ENCODE assay signal across 17 cellular contexts in the genomic region with DNA sequence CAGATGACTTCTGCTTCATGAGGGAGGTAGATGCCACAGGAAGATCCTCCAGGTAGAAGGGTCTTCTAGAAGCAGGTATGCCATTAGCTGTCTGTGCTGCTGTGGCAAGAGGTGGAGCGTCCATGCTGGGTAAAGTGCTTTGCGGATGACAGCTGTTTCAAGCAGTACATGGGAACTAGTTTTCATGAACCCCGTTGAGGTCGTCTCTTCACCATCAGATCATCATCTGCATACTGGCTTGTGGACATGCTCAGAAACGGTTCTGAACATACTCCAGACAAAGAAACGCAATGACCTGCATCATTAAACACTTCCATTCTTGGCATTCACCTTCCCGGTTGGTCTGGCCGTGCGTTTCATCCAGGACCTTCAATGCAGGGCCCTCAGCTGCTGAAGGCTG.
DNase-seq lines count a peak whose midpoint lies in the region; ATAC-seq and TF ChIP-seq lines count a peak whose summit lies in the region.
"Had no signal": no experiment of that assay in that cellular context is flagged by ENCODE, and none has a peak within 500 bp of the region (broad histone marks: within the 10 kb centered on the region; RNA-seq: fewer than 3 reads in every experiment).

No MANE protein-coding gene starts in this region.

- H3K9me3 Mint-ChIP-seq in natural killer cell: no peaks in the 10 kb centered on the region
- H3K9me3 Mint-ChIP-seq in natural killer cell treated with Interleukin-12 subunit alpha and Interleukin-12 subunit beta and Interleukin-15 and Interleukin-18, amount 100 ng/mL, for 72 hours: no peaks in the 10 kb centered on the region

- H3K4me1 ChIP-seq in A673 (ENCODE audit: insufficient read depth, low read length, poor library complexity, severe bottlenecking): no peaks in the 10 kb centered on the region
- H3K4me1 ChIP-seq: A549, Peyer's patch had no signal

- CTCF ChIA-PET in A673 (lab: Charles Lee): no interaction called here

- no peaks in the 10 kb centered on the region for H3K27me3 ChIP-seq in A673 (replicated peaks; ENCODE audit: insufficient read depth, low read depth, low read length, poor library complexity)
- H3K27me3 ChIP-seq: Peyer's patch had no signal

- TF ChIP-seq CTCF in natural killer cell (IDR thresholded peaks at IDR 0.05) (no peak), A673 (conservative IDR thresholded peaks at IDR 0.05; ENCODE audit: low read depth, low read length) (no peak)

- H3K4me1 Mint-ChIP-seq in natural killer cell: no peaks in the 10 kb centered on the region
- no peaks in the 10 kb centered on the region for H3K4me1 Mint-ChIP-seq in natural killer cell treated with Interleukin-12 subunit alpha and Interleukin-12 subunit beta and Interleukin-15 and Interleukin-18, amount 100 ng/mL, for 72 hours (ENCODE audit: low read depth in 2 of 2)
- H3K4me1 Mint-ChIP-seq: CD4-positive, CD25-positive, alpha-beta regulatory T cell; IgD-negative memory B cell had no signal

- intact Hi-C loops in natural killer cell (cut with micrococcal nuclease) (no loop called here), A673 (cut with micrococcal nuclease; ENCODE audit: unreplicated experiment) (no loop called here)

- ATAC-seq in natural killer cell (no peak), HG03045 (IDR thresholded peaks at IDR 0.05; ENCODE audit: unreplicated experiment) (no peak)
- ATAC-seq in natural killer cell treated with Interleukin-12 subunit alpha and Interleukin-12 subunit beta and Interleukin-15 and Interleukin-18, amount 100 ng/mL, for 72 hours: no peak
- ATAC-seq: A549 had no signal

- no peak overlapping the region for H3K4me3 Mint-ChIP-seq in natural killer cell
- H3K4me3 Mint-ChIP-seq in natural killer cell treated with Interleukin-12 subunit alpha and Interleukin-12 subunit beta and Interleukin-15 and Interleukin-18, amount 100 ng/mL, for 72 hours: no peak overlapping the region
- H3K4me3 Mint-ChIP-seq: CD4-positive, CD25-positive, alpha-beta regulatory T cell had no signal

- H3K36me3 Mint-ChIP-seq in natural killer cell: no peaks in the 10 kb centered on the region
- peaks cover 4% of the 10 kb centered on the region for H3K36me3 Mint-ChIP-seq in natural killer cell treated with Interleukin-12 subunit alpha and Interleukin-12 subunit beta and Interleukin-15 and Interleukin-18, amount 100 ng/mL, for 72 hours
- H3K36me3 Mint-ChIP-seq: CD4-positive, CD25-positive, alpha-beta regulatory T cell; IgD-negative memory B cell had no signal

- no TSS peak for BruUV-seq in A673 (replicated peaks; lab: Mats Ljungman, UMichigan)

- H3K27me3 Mint-ChIP-seq in natural killer cell (ENCODE audit: low read depth in 2 of 2): peaks cover 3 to 11% of the 10 kb centered on the region in 2 donors
- H3K27me3 Mint-ChIP-seq in natural killer cell treated with Interleukin-12 subunit alpha and Interleukin-12 subunit beta and Interleukin-15 and Interleukin-18, amount 100 ng/mL, for 72 hours: peaks cover 3 to 6% of the 10 kb centered on the region in 2 donors
- H3K27me3 Mint-ChIP-seq: CD4-positive, CD25-positive, alpha-beta regulatory T cell had no signal

- no peaks in the 10 kb centered on the region for H3K36me3 ChIP-seq in A673 (ENCODE audit: insufficient read depth, low read length, poor library complexity, severe bottlenecking)
- H3K36me3 ChIP-seq: Peyer's patch had no signal

- H3K27ac Mint-ChIP-seq in natural killer cell: no peak overlapping the region
- no peak overlapping the region for H3K27ac Mint-ChIP-seq in natural killer cell treated with Interleukin-12 subunit alpha and Interleukin-12 subunit beta and Interleukin-15 and Interleukin-18, amount 100 ng/mL, for 72 hours
- H3K27ac Mint-ChIP-seq: CD4-positive, CD25-positive, alpha-beta regulatory T cell; IgD-negative memory B cell had no signal

- peak; percentile 4 for DNase-seq in natural killer cell
- DNase-seq in natural killer cell treated with Interleukin-12 subunit alpha and Interleukin-12 subunit beta and Interleukin-15 and Interleukin-18, amount 100 ng/mL, for 72 hours (ENCODE audit: low spot score): no peak
- peak; percentile 60 for DNase-seq in mesenteric fat pad (ENCODE audit: low spot score)
- DNase-seq in stimulated activated CD8-positive, alpha-beta memory T cell treated with anti-CD3 and anti-CD28 coated beads, Interleukin-4, amount 100 ng/mL, for 48 hours: peak; percentile 10
- DNase-seq in A673 (ENCODE audit: low spot score): no peak
- DNase-seq in NCI-H1105 treated with DMSO at 0.1 percent for 48 hours (lab: John Stamatoyannopoulos, UW): no peak
- DNase-seq: CD4-positive, CD25-positive, alpha-beta regulatory T cell; NCI-H1105; NCI-H2029 treated with DMSO at 0.1 percent for 48 hours; NCI-H2171; NCI-H345; NCI-H524; NCI-H774 had no signal

- no peaks in the 10 kb centered on the region for H3K9me3 ChIP-seq in A673 (ENCODE audit: low read depth, low read length, poor library complexity, severe bottlenecking)
- H3K9me3 ChIP-seq: A549, Peyer's patch had no signal

- no peak overlapping the region for H3K27ac ChIP-seq in A673 (ENCODE audit: low read depth, low read length, poor library complexity, severe bottlenecking)
- H3K27ac ChIP-seq: A549, Peyer's patch had no signal

- POLR2A ChIA-PET in A673 (lab: Charles Lee; ENCODE audit: low non-redundant PET): no interaction called here

- H3K4me3 ChIP-seq in A673 (ENCODE audit: low read depth, low read length, poor library complexity, severe bottlenecking): no peak overlapping the region
- H3K4me3 ChIP-seq: A549, Peyer's patch had no signal

Comparison
In these comparisons a context has a peak if more than half of its experiments do, and no peak if none do; other contexts are left out.
1. DNase-seq: peak in natural killer cell (single experiment), mesenteric fat pad (single experiment) and stimulated activated CD8-positive, alpha-beta memory T cell treated with anti-CD3 and anti-CD28 coated beads, Interleukin-4, amount 100 ng/mL, for 48 hours (single experiment); none in natural killer cell treated with Interleukin-12 subunit alpha and Interleukin-12 subunit beta and Interleukin-15 and Interleukin-18, amount 100 ng/mL, for 72 hours (single experiment), A673 (single experiment) and NCI-H1105 treated with DMSO at 0.1 percent for 48 hours (single experiment).